Comparison of ENCODE assay signal across 1 cellular context in genomic region chr1:226778657-226779058, GRCh38.
TF ChIP-seq lines count a peak whose summit lies in the region.

No MANE protein-coding gene starts in this region.

TF ChIP-seq in HEK293, 187 proteins besides CTCF, POLR2A, EP300 and RAD21 (continued from another document and continues in another):
- TF ChIP-seq TSHZ1 (tag by site-specific recombination; IDR thresholded peaks at IDR 0.05; ENCODE audit: borderline replicate concordance) (peak; percentile 93), ZNF350 (tag by site-specific recombination; IDR thresholded peaks at IDR 0.05) (peak; percentile 68; the same call in 1 of the 2 replicates), ZNF341 (tag by site-specific recombination; IDR thresholded peaks at IDR 0.05; ENCODE audit: low read depth) (no peak; the same call in 1 of the 2 replicates), BCL11A (tag by site-specific recombination; IDR thresholded peaks at IDR 0.05; ENCODE audit: low read depth) (0 out of 2 replicates have a peak, but pooled peaks have one; percentile 39), RBAK (tag by site-specific recombination; IDR thresholded peaks at IDR 0.05) (no peak), OSR2 (tag by site-specific recombination; IDR thresholded peaks at IDR 0.05) (peak; percentile 85), ZNF394 (tag by site-specific recombination; IDR thresholded peaks at IDR 0.05; ENCODE audit: borderline replicate concordance) (no peak), ZNF2 (tag by site-specific recombination; IDR thresholded peaks at IDR 0.05) (peak; percentile 46; the same call in 1 of the 2 replicates), ZNF610 (tag by site-specific recombination; IDR thresholded peaks at IDR 0.05; ENCODE audit: borderline replicate concordance) (peak; percentile 73; the same call in 1 of the 2 replicates), KLF7 (tag by site-specific recombination; IDR thresholded peaks at IDR 0.05; ENCODE audit: borderline replicate concordance) (no peak), SP2 (tag by site-specific recombination; IDR thresholded peaks at IDR 0.05) (no peak), HOXD13 (CRISPR knock-in tag; IDR thresholded peaks at IDR 0.05; ENCODE audit: borderline replicate concordance) (peak; percentile 58; the same call in 1 of the 2 replicates), ZNF146 (tag by site-specific recombination; IDR thresholded peaks at IDR 0.05) (0 out of 2 replicates have a peak, but pooled peaks have one; percentile 3), KLF17 (tag by site-specific recombination; IDR thresholded peaks at IDR 0.05) (0 out of 2 replicates have a peak, but pooled peaks have one; percentile 24), ZBTB21 (tag by site-specific recombination; IDR thresholded peaks at IDR 0.05) (no peak), ZNF747 (tag by site-specific recombination; IDR thresholded peaks at IDR 0.05) (no peak), ZNF626 (tag by site-specific recombination; IDR thresholded peaks at IDR 0.05) (0 out of 2 replicates have a peak, but pooled peaks have one; percentile 35), ZBTB11 (tag by site-specific recombination; conservative IDR thresholded peaks at IDR 0.05; ENCODE audit: low read depth) (no peak), ZEB2 (tag by site-specific recombination; IDR thresholded peaks at IDR 0.05) (peak; percentile 63), ZNF138 (tag by site-specific recombination; IDR thresholded peaks at IDR 0.05; ENCODE audit: borderline replicate concordance) (no peak), ZSCAN16 (tag by site-specific recombination; IDR thresholded peaks at IDR 0.05) (peak; percentile 96), ZNF266 (tag by site-specific recombination; IDR thresholded peaks at IDR 0.05; ENCODE audit: low read depth) (no peak), ZNF223 (tag by site-specific recombination; IDR thresholded peaks at IDR 0.05) (no peak), PRDM10 (tag by site-specific recombination; IDR thresholded peaks at IDR 0.05) (peak; percentile 57), ZNF518A (tag by site-specific recombination; conservative IDR thresholded peaks at IDR 0.05; ENCODE audit: low read depth) (0 out of 2 replicates have a peak, but pooled peaks have one; percentile 27), ZNF701 (tag by site-specific recombination; IDR thresholded peaks at IDR 0.05) (no peak), OVOL3 (tag by site-specific recombination; IDR thresholded peaks at IDR 0.05) (peak; percentile 52; the same call in 1 of the 2 replicates), ZNF280C (tag by site-specific recombination; IDR thresholded peaks at IDR 0.05) (no peak), GFI1B (tag by site-specific recombination; IDR thresholded peaks at IDR 0.05) (peak; percentile 95), ZNF629 (tag by site-specific recombination; IDR thresholded peaks at IDR 0.05) (peak; percentile 72), ZNF792 (tag by site-specific recombination; IDR thresholded peaks at IDR 0.05) (peak; percentile 72; the same call in 1 of the 2 replicates), ZNF785 (tag by site-specific recombination; IDR thresholded peaks at IDR 0.05) (no peak), ZNF843 (tag by site-specific recombination; IDR thresholded peaks at IDR 0.05) (peak; percentile 91), FEZF1 (tag by site-specific recombination; IDR thresholded peaks at IDR 0.05) (peak; percentile 91), ZBTB20 (tag by site-specific recombination; IDR thresholded peaks at IDR 0.05) (peak; percentile 64), ZNF366 (tag by site-specific recombination; conservative IDR thresholded peaks at IDR 0.05) (peak; percentile 74), GLI4 (tag by site-specific recombination; IDR thresholded peaks at IDR 0.05) (no peak), ZNF362 (tag by site-specific recombination; IDR thresholded peaks at IDR 0.05) (0 out of 2 replicates have a peak, but pooled peaks have one; percentile 35), WT1 (tag by site-specific recombination; IDR thresholded peaks at IDR 0.05) (peak; percentile 97), ZNF16 (tag by site-specific recombination; IDR thresholded peaks at IDR 0.05; ENCODE audit: low read depth) (no peak), ZNF768 (tag by site-specific recombination; IDR thresholded peaks at IDR 0.05) (0 out of 2 replicates have a peak, but pooled peaks have one; percentile 22), ZBTB17 (tag by site-specific recombination; IDR thresholded peaks at IDR 0.05) (peak; percentile 65; the same call in 1 of the 2 replicates)
